Comparison of ENCODE assay signal across 1 cellular context in the genomic region with DNA sequence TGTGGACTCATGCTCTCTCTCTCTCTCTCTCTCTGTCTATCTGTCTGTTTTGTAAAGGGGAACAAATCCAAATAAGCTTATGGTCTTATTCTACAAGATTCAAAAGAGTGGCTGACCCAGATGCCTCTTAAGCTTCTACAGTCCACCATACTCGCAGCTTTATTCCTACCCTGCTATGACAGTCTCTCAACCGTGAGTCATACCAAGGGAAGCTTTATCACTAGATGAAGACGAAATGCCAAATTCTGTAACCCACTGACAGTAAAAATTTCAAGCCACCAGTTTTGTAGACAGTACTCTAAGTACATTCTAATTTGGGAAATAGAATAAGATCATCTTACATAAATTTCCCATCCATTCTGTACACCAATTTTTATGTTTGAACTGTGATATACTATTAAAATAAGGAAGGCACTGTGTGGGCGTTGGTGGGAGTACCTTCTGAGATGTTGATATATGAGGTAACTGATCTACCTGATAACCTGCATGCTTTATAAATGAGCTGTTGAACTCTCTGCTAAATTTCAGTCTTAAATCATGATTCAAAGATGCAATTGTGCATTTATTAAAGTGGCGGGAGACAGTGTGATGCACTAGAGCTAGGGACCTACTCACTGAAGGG.
TF ChIP-seq lines count a peak whose summit lies in the region.

No MANE protein-coding gene starts in this region.

TF ChIP-seq in SK-N-SH, 30 proteins besides CTCF, POLR2A, EP300 and RAD21 (continued from another document):
- TF ChIP-seq, protein P1, sequence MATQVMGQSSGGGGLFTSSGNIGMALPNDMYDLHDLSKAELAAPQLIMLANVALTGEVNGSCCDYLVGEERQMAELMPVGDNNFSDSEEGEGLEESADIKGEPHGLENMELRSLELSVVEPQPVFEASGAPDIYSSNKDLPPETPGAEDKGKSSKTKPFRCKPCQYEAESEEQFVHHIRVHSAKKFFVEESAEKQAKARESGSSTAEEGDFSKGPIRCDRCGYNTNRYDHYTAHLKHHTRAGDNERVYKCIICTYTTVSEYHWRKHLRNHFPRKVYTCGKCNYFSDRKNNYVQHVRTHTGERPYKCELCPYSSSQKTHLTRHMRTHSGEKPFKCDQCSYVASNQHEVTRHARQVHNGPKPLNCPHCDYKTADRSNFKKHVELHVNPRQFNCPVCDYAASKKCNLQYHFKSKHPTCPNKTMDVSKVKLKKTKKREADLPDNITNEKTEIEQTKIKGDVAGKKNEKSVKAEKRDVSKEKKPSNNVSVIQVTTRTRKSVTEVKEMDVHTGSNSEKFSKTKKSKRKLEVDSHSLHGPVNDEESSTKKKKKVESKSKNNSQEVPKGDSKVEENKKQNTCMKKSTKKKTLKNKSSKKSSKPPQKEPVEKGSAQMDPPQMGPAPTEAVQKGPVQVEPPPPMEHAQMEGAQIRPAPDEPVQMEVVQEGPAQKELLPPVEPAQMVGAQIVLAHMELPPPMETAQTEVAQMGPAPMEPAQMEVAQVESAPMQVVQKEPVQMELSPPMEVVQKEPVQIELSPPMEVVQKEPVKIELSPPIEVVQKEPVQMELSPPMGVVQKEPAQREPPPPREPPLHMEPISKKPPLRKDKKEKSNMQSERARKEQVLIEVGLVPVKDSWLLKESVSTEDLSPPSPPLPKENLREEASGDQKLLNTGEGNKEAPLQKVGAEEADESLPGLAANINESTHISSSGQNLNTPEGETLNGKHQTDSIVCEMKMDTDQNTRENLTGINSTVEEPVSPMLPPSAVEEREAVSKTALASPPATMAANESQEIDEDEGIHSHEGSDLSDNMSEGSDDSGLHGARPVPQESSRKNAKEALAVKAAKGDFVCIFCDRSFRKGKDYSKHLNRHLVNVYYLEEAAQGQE (IDR thresholded peaks at IDR 0.05; ENCODE audit: low read depth, low read length), result no peak
- TF ChIP-seq TEAD4 (IDR thresholded peaks at IDR 0.05; ENCODE audit: borderline replicate concordance, insufficient read depth), result no peak
- no peak for TF ChIP-seq JUND (IDR thresholded peaks at IDR 0.05)
